Comparison of ENCODE assay signal across 13 cellular contexts in genomic region chr3:26484140-26484539, GRCh38.
A peak's percentile ranks its signal among the peaks of the same experiment; 100 is the strongest.
DNase-seq lines count a peak whose midpoint lies in the region; ATAC-seq, FAIRE-seq and TF ChIP-seq lines count a peak whose summit lies in the region.
"Had no signal": no experiment of that assay in that cellular context is flagged by ENCODE, and none has a peak within 500 bp of the region (broad histone marks: within the 10 kb centered on the region; RNA-seq: fewer than 3 reads in every experiment).

No MANE protein-coding gene starts in this region.

- no CpG with 5 or more reads among the region's 4 CpGs for WGBS in iPS DF 6.9 (ENCODE audit: insufficient coverage, insufficient read length)

- ATAC-seq in HG03432 (IDR thresholded peaks at IDR 0.05; ENCODE audit: unreplicated experiment): peak; percentile 43
- ATAC-seq: psoas muscle had no signal

- peak; percentile 43 for DNase-seq in A673 (ENCODE audit: low spot score)
- DNase-seq in RCC 7860 (ENCODE audit: low spot score): peak; percentile 14
- peak; percentile 16 for DNase-seq in iPS DF 6.9 (ENCODE audit: low read depth, low spot score)
- DNase-seq in GDM1 (lab: John Stamatoyannopoulos, UW): no peak
- no peak for DNase-seq in HPDE6-E6E7 (ENCODE audit: extremely low spot score)
- no peak for DNase-seq in NCI-H1694 treated with DMSO at 0.1 percent for 48 hours (lab: John Stamatoyannopoulos, UW)
- DNase-seq in AG08396 (ENCODE audit: low spot score): no peak
- DNase-seq: NCI-H146, psoas muscle had no signal

- intact Hi-C loops in A673 (cut with micrococcal nuclease; ENCODE audit: unreplicated experiment): loop anchor here (1.0 kb wide), 1 partner anchor 580 kb away; no protein-coding TSS in a partner anchor

- H3K27ac ChIP-seq in A673 (ENCODE audit: low read depth, low read length, poor library complexity, severe bottlenecking): no peak overlapping the region
- H3K27ac ChIP-seq in iPS DF 6.9 (ENCODE audit: low read length): no peak overlapping the region
- H3K27ac ChIP-seq: BLaER1 treated with 17β-estradiol and CSF1 and Interleukin-3, amounts not matched to agents 10 nM and 100 nM; psoas muscle; suprapubic skin had no signal

- FAIRE-seq in RCC 7860 (lab: Jason Lieb, UNC): no peak
- FAIRE-seq: GM19239 had no signal

- no peaks in the 10 kb centered on the region for H3K4me1 ChIP-seq in A673 (ENCODE audit: insufficient read depth, low read length, poor library complexity, severe bottlenecking)
- H3K4me1 ChIP-seq in iPS DF 6.9 (ENCODE audit: control insufficient read depth, insufficient read depth, low read length): no peaks in the 10 kb centered on the region
- H3K4me1 ChIP-seq: BLaER1 treated with 17β-estradiol and CSF1 and Interleukin-3, amounts not matched to agents 10 nM and 100 nM; psoas muscle; suprapubic skin had no signal

- no peaks in the 10 kb centered on the region for H3K27me3 ChIP-seq in A673 (replicated peaks; ENCODE audit: insufficient read depth, low read depth, low read length, poor library complexity)
- no peaks in the 10 kb centered on the region for H3K27me3 ChIP-seq in iPS DF 6.9 (ENCODE audit: control insufficient read depth, insufficient read depth, low read length)
- H3K27me3 ChIP-seq: BLaER1 treated with 17β-estradiol and CSF1 and Interleukin-3, amounts not matched to agents 10 nM and 100 nM; suprapubic skin had no signal

- TF ChIP-seq CTCF in A673 (conservative IDR thresholded peaks at IDR 0.05; ENCODE audit: low read depth, low read length): peak; percentile 38; the same call in 1 of the 2 replicates

- POLR2A ChIA-PET in A673 (lab: Charles Lee; ENCODE audit: low non-redundant PET): no interaction called here

- no TSS peak for BruUV-seq in A673 (replicated peaks; lab: Mats Ljungman, UMichigan)

- H3K4me3 ChIP-seq in A673 (ENCODE audit: low read depth, low read length, poor library complexity, severe bottlenecking) (no peak overlapping the region), iPS DF 6.9 (ENCODE audit: low read length) (no peak overlapping the region)
- H3K4me3 ChIP-seq: BLaER1 treated with 17β-estradiol and CSF1 and Interleukin-3, amounts not matched to agents 10 nM and 100 nM; psoas muscle; suprapubic skin had no signal

- H3K9me3 ChIP-seq in A673 (ENCODE audit: low read depth, low read length, poor library complexity, severe bottlenecking) (no peaks in the 10 kb centered on the region), iPS DF 6.9 (ENCODE audit: control insufficient read depth, insufficient read depth, low read length) (no peaks in the 10 kb centered on the region)
- H3K9me3 ChIP-seq: BLaER1 treated with 17β-estradiol and CSF1 and Interleukin-3, amounts not matched to agents 10 nM and 100 nM; psoas muscle; suprapubic skin had no signal

- CTCF ChIA-PET in A673 (lab: Charles Lee): no interaction called here

- no peaks in the 10 kb centered on the region for H3K36me3 ChIP-seq in A673 (ENCODE audit: insufficient read depth, low read length, poor library complexity, severe bottlenecking)
- H3K36me3 ChIP-seq in iPS DF 6.9 (ENCODE audit: control insufficient read depth, insufficient read depth, low read length): no peaks in the 10 kb centered on the region
- H3K36me3 ChIP-seq: BLaER1 treated with 17β-estradiol and CSF1 and Interleukin-3, amounts not matched to agents 10 nM and 100 nM; suprapubic skin had no signal

Comparison
In these comparisons a context has a peak if more than half of its experiments do, and no peak if none do; other contexts are left out.
1. DNase-seq: peak in A673 (single experiment), RCC 7860 (single experiment) and iPS DF 6.9 (single experiment); none in GDM1 (single experiment), HPDE6-E6E7 (single experiment), NCI-H1694 treated with DMSO at 0.1 percent for 48 hours (single experiment) and AG08396 (single experiment).